29 cellular contexts compared by ENCODE assay signal in genomic region chr1:43047135-43047534, GRCh38.
"Had no signal": no experiment of that assay in that cellular context is flagged by ENCODE, and none has a peak within 500 bp of the region (broad histone marks: within the 10 kb centered on the region; RNA-seq: fewer than 3 reads in every experiment).

No MANE protein-coding gene starts in this region.

- FAIRE-seq: colon, endometrium, endothelial cell of umbilical vein, frontal cortex had no signal

- H3K4me3 ChIP-seq: colonic mucosa, coronary artery, dorsolateral prefrontal cortex, esophagus muscularis mucosa, esophagus squamous epithelium, gastrocnemius medialis, gastroesophageal sphincter, heart left ventricle, heart right ventricle had no signal

- H3K4me1 ChIP-seq: colonic mucosa, gastrocnemius medialis, gastroesophageal sphincter, heart left ventricle, heart right ventricle had no signal

- H3K27ac Mint-ChIP-seq: dendritic cell treated with granulocyte-macrophage colony-stimulating factor and Interleukin-4, amounts not matched to agents 40 ng/mL and 50 ng/mL, for 4 days; endodermal cell had no signal

- H3K4me3 Mint-ChIP-seq: dendritic cell treated with granulocyte-macrophage colony-stimulating factor and Interleukin-4, amounts not matched to agents 40 ng/mL and 50 ng/mL, for 4 days; effector memory CD8-positive, alpha-beta T cell; endodermal cell had no signal

- DNase-seq: colonic mucosa; cortex of kidney; dermis blood vessel endothelial cell; dorsolateral prefrontal cortex; effector CD4-positive, alpha-beta T cell; effector CD8-positive, alpha-beta T cell; effector memory CD4-positive, alpha-beta T cell; effector memory CD8-positive, alpha-beta T cell; endodermal cell; erythroblast; esophagus squamous epithelium; foreskin fibroblast; foreskin keratinocyte; foreskin melanocyte; gastrocnemius medialis; glutamatergic neuron; head of caudate nucleus; heart left ventricle; heart right ventricle had no signal

- H3K9me3 ChIP-seq: colonic mucosa, esophagus muscularis mucosa, esophagus squamous epithelium, gastrocnemius medialis, gastroesophageal sphincter, heart left ventricle, heart right ventricle had no signal

- H3K27me3 ChIP-seq: colonic mucosa, dorsolateral prefrontal cortex, esophagus muscularis mucosa, foreskin keratinocyte, heart left ventricle, heart right ventricle had no signal

- ATAC-seq: effector memory CD8-positive, alpha-beta T cell; esophagus mucosa; foreskin keratinocyte; gastrocnemius medialis; gastroesophageal sphincter; heart left ventricle; heart right ventricle had no signal

- H3K27ac ChIP-seq: colonic mucosa, coronary artery, dorsolateral prefrontal cortex, epithelial cell of prostate, esophagus muscularis mucosa, esophagus squamous epithelium, foreskin keratinocyte, gastrocnemius medialis, gastroesophageal sphincter, heart left ventricle, heart right ventricle had no signal

- H3K36me3 ChIP-seq: colonic mucosa, esophagus muscularis mucosa, esophagus squamous epithelium, gastrocnemius medialis, gastroesophageal sphincter, heart left ventricle, heart right ventricle had no signal

- H3K9me3 Mint-ChIP-seq: dendritic cell treated with granulocyte-macrophage colony-stimulating factor and Interleukin-4, amounts not matched to agents 40 ng/mL and 50 ng/mL, for 4 days; effector memory CD8-positive, alpha-beta T cell; endodermal cell had no signal
